In genomic region chr20:11178946-11179654, GRCh38 we compare ENCODE assay signal across 1 cellular context.
TF ChIP-seq lines count a peak whose summit lies in the region.

No MANE protein-coding gene starts in this region.

TF ChIP-seq in endothelial cell of umbilical vein, 7 proteins besides CTCF, POLR2A, EP300 and RAD21:
- TF ChIP-seq POLR2AphosphoS5 (IDR thresholded peaks at IDR 0.05; ENCODE audit: insufficient read depth, low read depth, low read length) (no peak), JUN (IDR thresholded peaks at IDR 0.05; ENCODE audit: borderline replicate concordance, insufficient read depth, insufficient read length, low read depth) (peak; percentile 91), MYC (IDR thresholded peaks at IDR 0.05; ENCODE audit: low read depth, low read length) (no peak), EZH2 (IDR thresholded peaks at IDR 0.05; ENCODE audit: borderline replicate concordance, low read depth, low read length, severe bottlenecking) (no peak), FOS (IDR thresholded peaks at IDR 0.05; ENCODE audit: borderline replicate concordance, insufficient read depth, low read length) (peak; percentile 92)
